ENCODE assay signal across 18 cellular contexts in the genomic region with DNA sequence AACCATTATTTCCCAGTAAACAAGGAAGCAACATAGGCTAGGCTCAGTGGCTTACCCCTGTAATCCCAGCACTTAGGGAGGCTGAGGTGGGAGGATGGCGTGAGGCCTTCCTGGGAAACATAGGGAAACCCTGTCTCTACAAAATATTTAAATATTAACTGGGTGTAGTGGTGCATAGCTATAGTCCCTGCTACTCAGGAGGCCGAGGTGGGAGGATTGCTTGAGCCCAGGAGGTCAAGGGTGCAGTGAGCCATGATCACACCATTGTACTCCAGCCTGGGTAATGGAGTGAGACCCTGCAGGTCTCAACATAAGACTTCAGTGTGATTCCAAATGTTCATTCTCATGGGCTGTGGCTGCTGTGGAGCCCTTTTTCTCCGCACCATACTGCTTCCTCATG.
"Had no signal": no experiment of that assay in that cellular context is flagged by ENCODE, and none has a peak within 500 bp of the region (broad histone marks: within the 10 kb centered on the region; RNA-seq: fewer than 3 reads in every experiment).

No MANE protein-coding gene starts in this region.

- H3K36me3 Mint-ChIP-seq: activated naive CD8-positive, alpha-beta T cell treated with anti-CD3 and anti-CD28 coated beads, Interleukin-2, amount 10 ng/mL, durations not matched to agents 7 days and 5 days had no signal

- H3K36me3 ChIP-seq: brain microvascular endothelial cell, ovary had no signal

- H3K27me3 ChIP-seq: brain microvascular endothelial cell, ovary, spleen, suprapubic skin, upper lobe of right lung had no signal

- H3K9me3 ChIP-seq: ovary, spleen, suprapubic skin, upper lobe of right lung had no signal

- DNase-seq: activated B cell treated with CpG ODN at 0.5 μM for 24 hours; activated CD4-positive, alpha-beta T cell treated with anti-CD3 and anti-CD28 coated beads, Interleukin-2, amount 10 ng/mL, durations not matched to agents 24 days and 14 days; activated CD8-positive, alpha-beta memory T cell treated with anti-CD3 and anti-CD28 coated beads for 24 hours; activated naive CD4-positive, alpha-beta T cell; activated naive CD8-positive, alpha-beta T cell treated with anti-CD3 and anti-CD28 coated beads, Interleukin-2, amount 10 ng/mL, durations not matched to agents 7 days and 5 days; activated T-cell treated with anti-CD3 and anti-CD28 coated beads for 4 hours; brain microvascular endothelial cell; cerebellar nuclear complex; effector memory CD8-positive, alpha-beta T cell; ovary; spleen; SW 1271; upper lobe of right lung had no signal

- H3K9me3 Mint-ChIP-seq: activated B cell treated with CpG ODN at 0.5 μM for 24 hours; activated CD4-positive, alpha-beta T cell treated with anti-CD3 and anti-CD28 coated beads, Interleukin-2, amount 10 ng/mL, durations not matched to agents 24 days and 14 days; activated naive CD8-positive, alpha-beta T cell treated with anti-CD3 and anti-CD28 coated beads, Interleukin-2, amount 10 ng/mL, durations not matched to agents 7 days and 5 days; effector memory CD8-positive, alpha-beta T cell; neural crest cell; stimulated activated naive CD8-positive, alpha-beta T cell treated with anti-CD3 and anti-CD28 coated beads, Interleukin-15, Interleukin-2, amounts not matched to agents 100 ng/mL and 50 ng/mL, for 24 hours; T-helper 2 cell treated with Interferon-gamma antibody and Interleukin-4, amounts not matched to agents 5 μg/mL and 100 μg/mL, for 36 hours had no signal

- ATAC-seq: effector memory CD8-positive, alpha-beta T cell; sciatic nerve had no signal

- H3K27me3 Mint-ChIP-seq: activated CD4-positive, alpha-beta T cell treated with anti-CD3 and anti-CD28 coated beads, Interleukin-2, amount 10 ng/mL, durations not matched to agents 24 days and 14 days; activated naive CD8-positive, alpha-beta T cell treated with anti-CD3 and anti-CD28 coated beads, Interleukin-2, amount 10 ng/mL, durations not matched to agents 7 days and 5 days; effector memory CD8-positive, alpha-beta T cell; stimulated activated naive CD8-positive, alpha-beta T cell treated with anti-CD3 and anti-CD28 coated beads, Interleukin-15, Interleukin-2, amounts not matched to agents 100 ng/mL and 50 ng/mL, for 24 hours had no signal

- H3K4me3 Mint-ChIP-seq: activated B cell treated with CpG ODN at 0.5 μM for 24 hours; activated CD4-positive, alpha-beta T cell treated with anti-CD3 and anti-CD28 coated beads, Interleukin-2, amount 10 ng/mL, durations not matched to agents 24 days and 14 days; activated naive CD8-positive, alpha-beta T cell treated with anti-CD3 and anti-CD28 coated beads, Interleukin-2, amount 10 ng/mL, durations not matched to agents 7 days and 5 days; effector memory CD8-positive, alpha-beta T cell; neural crest cell; stimulated activated naive CD8-positive, alpha-beta T cell treated with anti-CD3 and anti-CD28 coated beads, Interleukin-15, Interleukin-2, amounts not matched to agents 100 ng/mL and 50 ng/mL, for 24 hours; T-helper 2 cell treated with Interferon-gamma antibody and Interleukin-4, amounts not matched to agents 5 μg/mL and 100 μg/mL, for 36 hours had no signal

- H3K27ac Mint-ChIP-seq: activated B cell treated with CpG ODN at 0.5 μM for 24 hours; activated CD4-positive, alpha-beta T cell treated with anti-CD3 and anti-CD28 coated beads, Interleukin-2, amount 10 ng/mL, durations not matched to agents 24 days and 14 days; activated naive CD8-positive, alpha-beta T cell treated with anti-CD3 and anti-CD28 coated beads, Interleukin-2, amount 10 ng/mL, durations not matched to agents 7 days and 5 days; effector memory CD8-positive, alpha-beta T cell; stimulated activated naive CD8-positive, alpha-beta T cell treated with anti-CD3 and anti-CD28 coated beads, Interleukin-15, Interleukin-2, amounts not matched to agents 100 ng/mL and 50 ng/mL, for 24 hours; T-helper 2 cell treated with Interferon-gamma antibody and Interleukin-4, amounts not matched to agents 5 μg/mL and 100 μg/mL, for 36 hours had no signal

- H3K4me3 ChIP-seq: ovary, spleen, suprapubic skin, upper lobe of right lung had no signal

- H3K4me1 ChIP-seq: spleen had no signal

- H3K27ac ChIP-seq: brain microvascular endothelial cell, ovary, spleen, suprapubic skin had no signal

- H3K4me1 Mint-ChIP-seq: activated CD4-positive, alpha-beta T cell treated with anti-CD3 and anti-CD28 coated beads, Interleukin-2, amount 10 ng/mL, durations not matched to agents 24 days and 14 days; activated naive CD8-positive, alpha-beta T cell treated with anti-CD3 and anti-CD28 coated beads, Interleukin-2, amount 10 ng/mL, durations not matched to agents 7 days and 5 days; neural crest cell had no signal
